20 cellular contexts compared by ENCODE assay signal in genomic region chr6:138537090-138537489, GRCh38. TPM values are rescaled to one million over a fixed set of nuclear protein-coding genes. Genes with fewer than 3 reads are reported as not detected.
DNase-seq lines count a peak whose midpoint lies in the region; ATAC-seq and TF ChIP-seq lines count a peak whose summit lies in the region.
"Had no signal": no experiment of that assay in that cellular context is flagged by ENCODE, and none has a peak within 500 bp of the region (broad histone marks: within the 10 kb centered on the region; RNA-seq: fewer than 3 reads in every experiment).

No MANE protein-coding gene starts in this region.

- H3K4me3 ChIP-seq in left ventricle myocardium inferior = no peak overlapping the region
- H3K4me3 ChIP-seq: coronary artery, K562, prostate gland, tibial nerve had no signal

- H3K36me3 ChIP-seq in left ventricle myocardium inferior = no peaks in the 10 kb centered on the region
- H3K36me3 ChIP-seq: prostate gland, tibial nerve had no signal

- DNase-seq in GM03348 (ENCODE audit: low spot score) (peak; percentile 47), dermis microvascular lymphatic vessel endothelial cell (ENCODE audit: low read depth in 2 of 2) (peak; percentile 80 to 81), left ventricle myocardium inferior (no peak), sciatic nerve (ENCODE audit: low spot score) (no peak), A172 (ENCODE audit: low spot score) (no peak)
- DNase-seq in activated CD4-positive, alpha-beta T cell treated with anti-CD3 and anti-CD28 coated beads, Interleukin-2, amount 50 U/mL, for 1 hour = no peak
- DNase-seq: activated CD4-positive, alpha-beta T cell treated with anti-CD3 and anti-CD28 coated beads, Interleukin-2, amount 10 ng/mL, durations not matched to agents 7 days and 5 days; activated CD8-positive, alpha-beta memory T cell treated with anti-CD3 and anti-CD28 coated beads, Interleukin-2, amount 50 U/mL, for 48 hours; H9; natural killer cell; NCI-H1092; NCI-H2081; stimulated activated CD4-positive, alpha-beta T cell treated with anti-CD3 and anti-CD28 coated beads, Interleukin-15, amount 100 ng/mL, for 24 hours had no signal

- TF ChIP-seq CTCF in left ventricle myocardium inferior (IDR thresholded peaks at IDR 0.05; ENCODE audit: borderline replicate concordance) = no peak

- no peaks in the 10 kb centered on the region for H3K9me3 Mint-ChIP-seq in activated T-helper 17 cell treated with anti-CD3 and anti-CD28 coated beads, Interleukin-2, amount 50 U/mL, for 72 hours
- H3K9me3 Mint-ChIP-seq: activated CD4-positive, alpha-beta T cell treated with anti-CD3 and anti-CD28 coated beads, Interleukin-2, amount 10 ng/mL, durations not matched to agents 7 days and 5 days; H9; natural killer cell; stimulated activated memory B cell treated with anti-CD40 and anti-IgM and Interleukin-4, amounts not matched to agents 10 μg/mL and 1 μg/mL and 100 μg/mL, for 72 hours had no signal

- H3K27me3 ChIP-seq in left ventricle myocardium inferior (ENCODE audit: low read depth) = no peaks in the 10 kb centered on the region
- H3K27me3 ChIP-seq: tibial nerve had no signal

- H3K4me1 ChIP-seq in left ventricle myocardium inferior = peaks cover 90% of the 10 kb centered on the region
- H3K4me1 ChIP-seq: prostate gland had no signal

- intact Hi-C loops in left ventricle myocardium inferior (cut with micrococcal nuclease) = no loop called here
- intact Hi-C loops in sciatic nerve (cut with DNase I) = no loop called here

- ATAC-seq in sciatic nerve (peak; percentile 66), GM21737 (IDR thresholded peaks at IDR 0.05; ENCODE audit: unreplicated experiment) (no peak)
- no peak for ATAC-seq in activated T-helper 17 cell treated with anti-CD3 and anti-CD28 coated beads, Interleukin-2, amount 50 U/mL, for 72 hours (replicated peaks)
- ATAC-seq: K562; natural killer cell; stimulated activated memory B cell treated with anti-CD40 and anti-IgM and Interleukin-4, amounts not matched to agents 10 μg/mL and 1 μg/mL and 100 μg/mL, for 72 hours had no signal

- no peaks in the 10 kb centered on the region for H3K9me3 ChIP-seq in left ventricle myocardium inferior (replicated peaks)
- H3K9me3 ChIP-seq: prostate gland, tibial nerve had no signal

- H3K27me3 Mint-ChIP-seq in activated T-helper 17 cell treated with anti-CD3 and anti-CD28 coated beads, Interleukin-2, amount 50 U/mL, for 72 hours = peaks cover 26% of the 10 kb centered on the region

- H3K36me3 Mint-ChIP-seq in activated T-helper 17 cell treated with anti-CD3 and anti-CD28 coated beads, Interleukin-2, amount 50 U/mL, for 72 hours (ENCODE audit: low read depth) = no peaks in the 10 kb centered on the region
- H3K36me3 Mint-ChIP-seq: natural killer cell; stimulated activated memory B cell treated with anti-CD40 and anti-IgM and Interleukin-4, amounts not matched to agents 10 μg/mL and 1 μg/mL and 100 μg/mL, for 72 hours had no signal

- no peaks in the 10 kb centered on the region for H3K4me1 Mint-ChIP-seq in activated T-helper 17 cell treated with anti-CD3 and anti-CD28 coated beads, Interleukin-2, amount 50 U/mL, for 72 hours
- H3K4me1 Mint-ChIP-seq: activated CD4-positive, alpha-beta T cell treated with anti-CD3 and anti-CD28 coated beads, Interleukin-2, amount 10 ng/mL, durations not matched to agents 7 days and 5 days; natural killer cell; stimulated activated memory B cell treated with anti-CD40 and anti-IgM and Interleukin-4, amounts not matched to agents 10 μg/mL and 1 μg/mL and 100 μg/mL, for 72 hours had no signal

- H3K27ac Mint-ChIP-seq in activated T-helper 17 cell treated with anti-CD3 and anti-CD28 coated beads, Interleukin-2, amount 50 U/mL, for 72 hours = no peak overlapping the region
- H3K27ac Mint-ChIP-seq: activated CD4-positive, alpha-beta T cell treated with anti-CD3 and anti-CD28 coated beads, Interleukin-2, amount 10 ng/mL, durations not matched to agents 7 days and 5 days; natural killer cell; stimulated activated memory B cell treated with anti-CD40 and anti-IgM and Interleukin-4, amounts not matched to agents 10 μg/mL and 1 μg/mL and 100 μg/mL, for 72 hours had no signal

- H3K27ac ChIP-seq in left ventricle myocardium inferior (replicated peaks) = peak overlapping the region; percentile 83
- H3K27ac ChIP-seq: prostate gland had no signal

- no peak overlapping the region for H3K4me3 Mint-ChIP-seq in activated T-helper 17 cell treated with anti-CD3 and anti-CD28 coated beads, Interleukin-2, amount 50 U/mL, for 72 hours
- H3K4me3 Mint-ChIP-seq: activated CD4-positive, alpha-beta T cell treated with anti-CD3 and anti-CD28 coated beads, Interleukin-2, amount 10 ng/mL, durations not matched to agents 7 days and 5 days; H9; natural killer cell; stimulated activated memory B cell treated with anti-CD40 and anti-IgM and Interleukin-4, amounts not matched to agents 10 μg/mL and 1 μg/mL and 100 μg/mL, for 72 hours had no signal

RNA-seq across cellular contexts. Expression of gene NHSL1, which starts 37.8 kb away (rescaled TPM):
- total RNA-seq in dermis microvascular lymphatic vessel endothelial cell (25.2 and 48.5 TPM in 2 replicates), left ventricle myocardium inferior (44.7 TPM), sciatic nerve (18.5 TPM)
- total RNA-seq in activated T-helper 17 cell treated with anti-CD3 and anti-CD28 coated beads, Interleukin-2, amount 50 U/mL, for 72 hours = 1 to 10 TPM in 1 of 2 donors, under 1 TPM in 1; 0.82 to 1.1 TPM
- 2.6 and 10.4 TPM in 2 replicates for total RNA-seq in A172 (2014; rRNA removed; shearing (Covaris generic))

Comparison
In these comparisons a context has a peak if more than half of its experiments do, and no peak if none do; other contexts are left out.
1. DNase-seq: peak in GM03348 (single experiment) and dermis microvascular lymphatic vessel endothelial cell (2 of 2); none in left ventricle myocardium inferior (single experiment), sciatic nerve (single experiment), activated CD4-positive, alpha-beta T cell treated with anti-CD3 and anti-CD28 coated beads, Interleukin-2, amount 50 U/mL, for 1 hour (single experiment) and A172 (single experiment).